8 cellular contexts compared by ENCODE assay signal in genomic region chr13:112688560-112689497, GRCh38. TPM values are rescaled to one million over a fixed set of nuclear protein-coding genes. Genes with fewer than 3 reads are reported as not detected.
A peak's percentile ranks its signal among the peaks of the same experiment; 100 is the strongest.
DNase-seq lines count a peak whose midpoint lies in the region; TF ChIP-seq lines count a peak whose summit lies in the region.

No MANE protein-coding gene starts in this region.

- peak overlapping the region; percentile 70 for H3K4me2 ChIP-seq in Loucy (ENCODE audit: low read depth, low read length, poor library complexity, severe bottlenecking)

- no peaks in the 10 kb centered on the region for H3K9me2 ChIP-seq in Loucy (replicated peaks; ENCODE audit: low read depth, low read length)

- no peaks in the 10 kb centered on the region for H3K36me3 ChIP-seq in ES-I3 (ENCODE audit: insufficient read depth, low read length)
- no peaks in the 10 kb centered on the region for H3K36me3 ChIP-seq in Loucy (ENCODE audit: insufficient read depth, low read length)
- H3K36me3 ChIP-seq in esophagus (ENCODE audit: control insufficient read depth in 2 of 2, insufficient read depth in 2 of 2, low read length in 1 of 2), result no peaks in the 10 kb centered on the region
- no peaks in the 10 kb centered on the region for H3K36me3 ChIP-seq in neutrophil
- no peaks in the 10 kb centered on the region for H3K36me3 ChIP-seq in transverse colon

- H3K9me3 ChIP-seq in ES-I3 (ENCODE audit: control insufficient read depth, insufficient read depth, low read length) (no peaks in the 10 kb centered on the region), Loucy (ENCODE audit: insufficient read depth, low read depth, low read length) (no peaks in the 10 kb centered on the region), esophagus (ENCODE audit: control insufficient read depth in 2 of 2, insufficient read depth in 1 of 2, low read depth in 1 of 2, low read length in 1 of 2) (no peaks in the 10 kb centered on the region), neutrophil (no peaks in the 10 kb centered on the region), transverse colon (no peaks in the 10 kb centered on the region)

- DNase-seq in activated CD8-positive, alpha-beta memory T cell treated with anti-CD3 and anti-CD28 coated beads for 48 hours (ENCODE audit: low read depth in 2 of 3, low spot score in 2 of 3), result peak; percentile 26 to 29 (median 28)
- DNase-seq in transverse colon, result peak; percentile 29
- no peak for DNase-seq in retina
- DNase-seq in A172 (ENCODE audit: low spot score), result no peak

- 43 to 49% methylated on average over 22 of the region's 22 CpGs for WGBS in esophagus, 2 donors
- WGBS in transverse colon (ENCODE audit: low coverage in 1 of 2), 2 donors, result 50 to 60% methylated on average over 6 to 21 of the region's 22 CpGs

- H3K4me1 ChIP-seq in ES-I3 (ENCODE audit: insufficient read depth, low read length) (0 out of 2 replicates have a peak, but pooled peaks cover 15% of the 10 kb centered on the region), Loucy (ENCODE audit: insufficient read depth, low read length, poor library complexity, severe bottlenecking) (peaks cover 41% of the 10 kb centered on the region), esophagus (ENCODE audit: control insufficient read depth in 2 of 2, insufficient read depth in 2 of 2, low read length in 1 of 2) (peaks cover 4 to 8% of the 10 kb centered on the region in 2 donors), neutrophil (ENCODE audit: control insufficient read depth in 1 of 2, insufficient read depth in 1 of 2, low read depth in 1 of 2, low read length in 1 of 2) (peaks cover 52 to 54% of the 10 kb centered on the region in 2 experiments), transverse colon (peaks cover 6 to 30% (median 19%) of the 10 kb centered on the region in 4 donors)

- intact Hi-C loops in transverse colon (cut with DNase I; ENCODE audit: low total_unique reads), result loop anchor here (10.0 kb wide), 1 partner anchor 1414 kb away; no protein-coding TSS in a partner anchor

- H3K9ac ChIP-seq in ES-I3 (ENCODE audit: low read depth, low read length) (peak overlapping the region; percentile 76), Loucy (ENCODE audit: low read depth, low read length, poor library complexity, severe bottlenecking) (peak overlapping the region; percentile 67)

- peaks cover 7% of the 10 kb centered on the region for H4K20me1 ChIP-seq in Loucy (ENCODE audit: insufficient read depth, low read length, poor library complexity, severe bottlenecking)

- H3K79me2 ChIP-seq in Loucy (ENCODE audit: insufficient read depth, low read length), result peaks cover 34% of the 10 kb centered on the region

- in situ Hi-C loops in transverse colon (cut with MboI; ENCODE audit: low pct_ligation_motif_present in 1 of 4, low pct_unique_long_range_greater_than_20kb in 1 of 4, low sequenced_read_pairs in 3 of 4), result no loop called here

- H3F3A ChIP-seq in Loucy (ENCODE audit: low read depth), result no peaks in the 10 kb centered on the region; the same call in 1 of the 2 replicates

- H3K4me3 ChIP-seq in Loucy (ENCODE audit: low read length, poor library complexity, severe bottlenecking), result peak overlapping the region; percentile 81
- peak overlapping the region; percentile 71 to 83 for H3K4me3 ChIP-seq in esophagus (ENCODE audit: low read depth in 1 of 2, low read length in 2 of 2)
- H3K4me3 ChIP-seq in neutrophil (ENCODE audit: low read depth in 1 of 2, low read length in 1 of 2), result peak overlapping the region; percentile 86 to 94
- peak overlapping the region; percentile 57 to 82 (median 80) for H3K4me3 ChIP-seq in transverse colon

- H3K27ac ChIP-seq in esophagus (ENCODE audit: low read depth in 2 of 2, low read length in 1 of 2), result peak overlapping the region; percentile 83 to 94
- H3K27ac ChIP-seq in neutrophil, result peak overlapping the region; percentile 97
- H3K27ac ChIP-seq in transverse colon, result peak overlapping the region; percentile 88 to 95 (median 90)

- TF ChIP-seq EP300 in transverse colon (IDR thresholded peaks at IDR 0.05; ENCODE audit: low read depth), result no peak

- TF ChIP-seq POLR2A in transverse colon (IDR thresholded peaks at IDR 0.05), result no peak

- no peaks in the 10 kb centered on the region for H3K27me3 ChIP-seq in Loucy (ENCODE audit: insufficient read depth, low read length, poor library complexity, severe bottlenecking)
- H3K27me3 ChIP-seq in esophagus (ENCODE audit: control insufficient read depth in 1 of 2, insufficient read depth in 2 of 2, low read length in 2 of 2), result no peaks in the 10 kb centered on the region
- no peaks in the 10 kb centered on the region for H3K27me3 ChIP-seq in neutrophil
- H3K27me3 ChIP-seq in transverse colon, result no peaks in the 10 kb centered on the region

- peak overlapping the region; percentile 91 for H2AFZ ChIP-seq in Loucy (ENCODE audit: low read length)

- no peak; the same call in 1 of the 2 replicates for TF ChIP-seq CTCF in Loucy (conservative IDR thresholded peaks at IDR 0.05; ENCODE audit: low read length)
- no peak for TF ChIP-seq CTCF in neutrophil (IDR thresholded peaks at IDR 0.05)
- no peak for TF ChIP-seq CTCF in transverse colon (IDR thresholded peaks at IDR 0.05)

RNA-seq across cellular contexts. Expression of gene ATP11A, which starts 1.0 kb away (rescaled TPM):
- 1 to 10 TPM; 4.2 to 6.7 TPM for polyA plus RNA-seq in esophagus
- 10 to 100 TPM; 10.2 to 17.5 (median 13.3) TPM for total RNA-seq in transverse colon
- 6.6 and 8.8 TPM in 2 replicates for total RNA-seq in A172 (2014; rRNA removed; shearing (Covaris generic))

Comparison
In these comparisons a context has a peak if more than half of its experiments do, and no peak if none do; other contexts are left out.
1. DNase-seq: peak in activated CD8-positive, alpha-beta memory T cell treated with anti-CD3 and anti-CD28 coated beads for 48 hours (3 of 3) and transverse colon (single experiment); none in retina (single experiment) and A172 (single experiment).
2. Peak in every context shown above with its lines, with median percentiles within 50 percentile points of each other: H3K4me3 ChIP-seq and H3K27ac ChIP-seq.